14 cellular contexts compared by ENCODE assay signal in the genomic region with DNA sequence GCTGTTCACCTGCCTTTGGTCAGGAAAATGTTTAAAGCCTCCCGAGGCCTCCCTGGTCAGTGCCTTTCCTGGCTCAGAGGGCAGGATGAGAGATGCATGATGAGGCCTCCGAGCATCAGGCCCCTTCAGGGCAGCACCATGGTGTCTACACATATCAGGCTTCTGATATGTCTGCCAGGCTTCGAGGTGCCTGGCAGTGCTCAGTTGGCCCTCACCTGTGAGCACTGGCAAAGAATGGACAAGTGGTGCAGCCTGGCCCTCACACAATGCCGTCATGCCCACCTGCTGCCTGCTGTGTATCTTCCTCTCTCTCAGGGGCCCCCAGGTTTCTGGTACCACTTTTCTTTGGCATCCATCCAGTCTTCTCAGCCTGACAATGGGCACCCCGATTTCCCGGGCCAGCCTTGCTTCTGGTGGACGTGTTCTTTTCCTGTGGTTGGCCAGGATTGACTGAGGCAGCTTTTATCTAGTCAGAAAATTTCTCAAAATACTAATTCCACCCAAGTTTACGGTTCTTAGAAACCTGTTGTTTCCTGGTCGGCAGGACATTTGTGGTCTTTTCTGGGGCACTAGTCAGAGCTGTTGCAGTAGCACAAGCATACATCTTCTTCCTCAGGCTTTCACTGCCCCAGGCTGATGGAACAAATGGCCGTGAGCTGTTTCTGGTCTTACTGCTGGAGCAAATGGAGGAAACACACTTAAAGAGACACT.
DNase-seq lines count a peak whose midpoint lies in the region; ATAC-seq and TF ChIP-seq lines count a peak whose summit lies in the region.
"Had no signal": no experiment of that assay in that cellular context is flagged by ENCODE, and none has a peak within 500 bp of the region (broad histone marks: within the 10 kb centered on the region; RNA-seq: fewer than 3 reads in every experiment).

No MANE protein-coding gene starts in this region.

- CTCF ChIA-PET in A673 (lab: Charles Lee): interaction anchor here (0.6 kb wide), 1 partner anchor 687 kb away, joined by 4 read pairs; no protein-coding TSS in a partner anchor

- no peak for ATAC-seq in central memory CD8-positive, alpha-beta T cell (replicated peaks; ENCODE audit: extremely low read depth, poor library complexity, severe bottlenecking)
- no peak for ATAC-seq in HG02623 (IDR thresholded peaks at IDR 0.05; ENCODE audit: unreplicated experiment)
- ATAC-seq: SK-N-SH treated with all-trans-retinoic acid at 6 μM for 48 hours had no signal

- H3K27me3 Mint-ChIP-seq in central memory CD8-positive, alpha-beta T cell: no peaks in the 10 kb centered on the region
- peaks cover 3% of the 10 kb centered on the region for H3K27me3 Mint-ChIP-seq in nephron progenitor cell (ENCODE audit: low read depth, poor library complexity)
- H3K27me3 Mint-ChIP-seq: IgD-negative memory B cell, progenitor cell of endocrine pancreas had no signal

- no peak overlapping the region for H3K4me3 Mint-ChIP-seq in central memory CD8-positive, alpha-beta T cell
- no peak overlapping the region for H3K4me3 Mint-ChIP-seq in nephron progenitor cell
- H3K4me3 Mint-ChIP-seq: activated T-helper 1 cell treated with anti-CD3 and anti-CD28 coated beads, Interleukin-12 subunit alpha, Interleukin-12 subunit beta, Interleukin-2, Interleukin-4 antibody, amounts not matched to agents 30 ng/mL and 10 ng/mL and 1 ng/mL, durations not matched to agents 14 hours and 24 hours and 36 hours; IgD-negative memory B cell had no signal

- no peak overlapping the region for H2AFZ ChIP-seq in GM23248

- H3K4me1 ChIP-seq in A673 (ENCODE audit: insufficient read depth, low read length, poor library complexity, severe bottlenecking) (no peaks in the 10 kb centered on the region), GM23248 (ENCODE audit: insufficient read depth) (peaks cover 6% of the 10 kb centered on the region)
- H3K4me1 ChIP-seq: BE2C had no signal

- H3K9me3 ChIP-seq in A673 (ENCODE audit: low read depth, low read length, poor library complexity, severe bottlenecking) (no peaks in the 10 kb centered on the region), GM23248 (ENCODE audit: low read depth) (no peaks in the 10 kb centered on the region)
- H3K9me3 ChIP-seq: BE2C had no signal

- H3K9me3 Mint-ChIP-seq in central memory CD8-positive, alpha-beta T cell: no peaks in the 10 kb centered on the region
- H3K9me3 Mint-ChIP-seq in nephron progenitor cell: no peaks in the 10 kb centered on the region
- H3K9me3 Mint-ChIP-seq: activated T-helper 1 cell treated with anti-CD3 and anti-CD28 coated beads, Interleukin-12 subunit alpha, Interleukin-12 subunit beta, Interleukin-2, Interleukin-4 antibody, amounts not matched to agents 30 ng/mL and 10 ng/mL and 1 ng/mL, durations not matched to agents 14 hours and 24 hours and 36 hours; IgD-negative memory B cell had no signal

- H3F3A ChIP-seq in GM23248 (ENCODE audit: insufficient read depth): peaks cover 21% of the 10 kb centered on the region; the same call in 1 of the 2 replicates

- no peaks in the 10 kb centered on the region for H3K9me2 ChIP-seq in GM23248 (ENCODE audit: insufficient read depth)

- no peaks in the 10 kb centered on the region for H4K20me1 ChIP-seq in GM23248 (ENCODE audit: insufficient read depth)

- 57 to 64% methylated on average over 10 of the region's 10 CpGs for WGBS in GM23248 (ENCODE audit: low coverage in 1 of 2, low lambda C conversion rate in 2 of 2, missing lambda C conversion rate in 2 of 2), 2 experiments

- H3K36me3 ChIP-seq in A673 (ENCODE audit: insufficient read depth, low read length, poor library complexity, severe bottlenecking): peaks cover 10% of the 10 kb centered on the region
- peaks cover 2% of the 10 kb centered on the region; the same call in 1 of the 2 replicates for H3K36me3 ChIP-seq in GM23248 (ENCODE audit: low read depth)

- peaks cover 13% of the 10 kb centered on the region for H3K4me1 Mint-ChIP-seq in central memory CD8-positive, alpha-beta T cell
- peaks cover 17% of the 10 kb centered on the region for H3K4me1 Mint-ChIP-seq in nephron progenitor cell

- H3K79me2 ChIP-seq in GM23248 (ENCODE audit: insufficient read depth): no peaks in the 10 kb centered on the region

- peaks cover 13% of the 10 kb centered on the region for H3K36me3 Mint-ChIP-seq in central memory CD8-positive, alpha-beta T cell (ENCODE audit: insufficient read depth)
- peaks cover 28% of the 10 kb centered on the region for H3K36me3 Mint-ChIP-seq in nephron progenitor cell (ENCODE audit: low read depth)

- BruUV-seq in A673 (replicated peaks; lab: Mats Ljungman, UMichigan): no TSS peak

- intact Hi-C loops in A673 (cut with micrococcal nuclease; ENCODE audit: unreplicated experiment): no loop called here

- DNase-seq in A673 (ENCODE audit: low spot score) (no peak), GM23248 (no peak), nephron progenitor cell (no peak), retina (no peak), COLO668 (lab: John Stamatoyannopoulos, UW; ENCODE audit: unreplicated experiment) (no peak), GM13976 (ENCODE audit: low spot score) (no peak)
- no peak for DNase-seq in central memory CD8-positive, alpha-beta T cell (ENCODE audit: low spot score in 2 of 2)
- DNase-seq: BE2C, DND-41 had no signal

- in situ Hi-C loops in GM23248 (cut with MboI) (no loop called here), GM13976 (cut with MboI; ENCODE audit: low sequenced_read_pairs, unreplicated experiment) (no loop called here)

- H3K27me3 ChIP-seq in A673 (replicated peaks; ENCODE audit: insufficient read depth, low read depth, low read length, poor library complexity): no peaks in the 10 kb centered on the region
- no peaks in the 10 kb centered on the region for H3K27me3 ChIP-seq in GM23248 (replicated peaks; ENCODE audit: insufficient read depth)
- H3K27me3 ChIP-seq: BE2C had no signal

- H3K4me2 ChIP-seq in GM23248 (ENCODE audit: unreplicated experiment): no peak overlapping the region

- no peak for TF ChIP-seq CTCF in A673 (conservative IDR thresholded peaks at IDR 0.05; ENCODE audit: low read depth, low read length)
- TF ChIP-seq CTCF in nephron progenitor cell (IDR thresholded peaks at IDR 0.05): no peak
- TF ChIP-seq CTCF in GM13976 (IDR thresholded peaks at IDR 0.05; ENCODE audit: borderline replicate concordance, control extremely low read depth, extremely low read depth, insufficient read depth, missing control alignments): no peak

- H3K27ac ChIP-seq in A673 (ENCODE audit: low read depth, low read length, poor library complexity, severe bottlenecking) (peak overlapping the region; percentile 31), GM23248 (peak overlapping the region; percentile 40; the same call in 1 of the 2 replicates)

- H3K4me3 ChIP-seq in A673 (ENCODE audit: low read depth, low read length, poor library complexity, severe bottlenecking) (no peak overlapping the region), GM23248 (no peak overlapping the region)

- POLR2A ChIA-PET in A673 (lab: Charles Lee; ENCODE audit: low non-redundant PET): no interaction called here

- no peak overlapping the region for H3K9ac ChIP-seq in GM23248

- peak overlapping the region; percentile 83 for H3K27ac Mint-ChIP-seq in central memory CD8-positive, alpha-beta T cell (ENCODE audit: low read depth)
- H3K27ac Mint-ChIP-seq in nephron progenitor cell: peak overlapping the region; percentile 84
